Comparison of ENCODE assay signal across 7 cellular contexts in the genomic region with DNA sequence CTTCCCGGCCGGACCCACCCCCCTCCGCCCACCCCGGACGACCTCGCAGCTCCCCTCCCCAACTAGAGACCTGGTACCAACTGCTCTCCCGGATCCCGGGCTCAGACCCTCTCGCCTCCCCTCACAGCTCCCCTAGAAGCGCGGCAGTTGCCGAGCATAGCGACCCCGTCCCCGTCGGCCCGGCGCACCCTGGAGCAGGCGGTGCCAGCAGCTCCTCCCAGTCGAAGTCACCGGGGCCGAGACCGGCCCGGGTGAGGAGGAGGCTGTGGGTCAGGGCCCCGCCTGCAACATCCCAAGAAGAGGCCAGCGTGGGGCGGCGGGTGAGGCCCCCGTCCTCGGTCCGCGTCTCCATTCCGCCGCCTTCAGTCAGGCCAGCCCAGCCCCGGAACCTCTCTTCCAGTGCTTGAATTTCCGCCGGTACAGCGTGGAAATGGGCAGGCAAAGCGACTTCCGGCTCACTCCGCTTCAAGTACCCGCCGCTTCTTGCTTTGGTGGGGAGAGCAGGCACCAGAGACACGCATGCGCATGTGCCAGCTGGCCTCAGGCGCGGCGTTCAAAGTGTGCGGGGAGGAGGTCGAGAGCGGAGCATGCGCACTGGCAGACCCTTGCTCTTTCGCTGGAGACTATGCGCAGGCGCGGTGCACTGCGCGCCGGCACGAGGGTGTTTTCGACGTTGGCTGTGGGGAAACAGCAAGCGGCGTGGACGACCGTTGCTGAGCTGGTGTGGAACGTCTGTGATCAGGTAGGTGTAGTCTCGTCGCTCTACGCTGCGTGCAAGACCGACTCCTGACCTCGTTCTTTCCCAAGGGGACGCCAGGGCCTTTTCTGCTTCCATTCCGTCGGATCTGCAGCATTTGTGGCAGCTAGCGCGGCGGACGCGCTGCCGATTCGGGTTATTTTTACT.
DNase-seq lines count a peak whose midpoint lies in the region; ATAC-seq, FAIRE-seq and TF ChIP-seq lines count a peak whose summit lies in the region.

A gene with protein sequence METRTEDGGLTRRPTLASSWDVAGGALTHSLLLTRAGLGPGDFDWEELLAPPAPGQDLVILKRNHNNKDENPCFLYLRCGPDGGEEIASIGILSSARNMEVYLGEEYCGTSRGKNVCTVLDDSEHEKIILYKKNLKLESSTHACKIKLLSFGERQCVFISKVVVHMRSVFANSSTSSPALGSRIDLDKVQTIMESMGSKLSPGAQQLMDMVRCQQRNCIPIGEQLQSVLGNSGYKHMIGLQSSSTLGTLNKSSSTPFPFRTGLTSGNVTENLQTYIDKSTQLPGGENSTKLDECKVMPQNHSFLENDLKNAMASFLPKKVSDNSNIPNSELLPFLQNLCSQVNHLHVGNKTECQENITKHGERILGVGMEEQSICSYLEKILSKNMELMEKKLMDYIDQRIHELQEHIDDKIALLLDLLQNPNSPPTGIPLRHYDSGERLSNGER (minus strand): TSS at position 401 of the 904 bp plus-strand sequence. CDS start 49 bp downstream, at position 352.

- H3K4me3 ChIP-seq in astrocyte of the spinal cord (ENCODE audit: low read depth, low read length) = peak within 1 kb of the TSS; percentile 80

- in situ Hi-C loops in astrocyte of the spinal cord (cut with HindIII; ENCODE audit: low sequenced_read_pairs) = no loop called here

- FAIRE-seq in GM18507 (lab: Jason Lieb, UNC) = peak; percentile 97

- ATAC-seq in HG02981 (IDR thresholded peaks at IDR 0.05; ENCODE audit: unreplicated experiment) = peak; percentile 97

- TF ChIP-seq CTCF in astrocyte of the spinal cord (IDR thresholded peaks at IDR 0.05; ENCODE audit: low read depth, low read length) = no peak

- DNase-seq in GM18507 (ENCODE audit: extremely low spot score, insufficient read length, low read depth) = peak; percentile 94
- DNase-seq in NCI-H2029 treated with DMSO at 0.1 percent for 48 hours (lab: John Stamatoyannopoulos, UW) = peak; percentile 90
- peak; percentile 92 for DNase-seq in T-helper 9 cell
- DNase-seq in astrocyte of the spinal cord (ENCODE audit: low read depth, low spot score) = peak; percentile 99
- DNase-seq in hippocampal formation (lab: John Stamatoyannopoulos, UW) = peak; percentile 97 to 98
- DNase-seq in retina = peak; percentile 96

Comparison
In these comparisons a context has a peak if more than half of its experiments do, and no peak if none do; other contexts are left out.
1. Peak in every context shown above with its lines: DNase-seq, ATAC-seq and H3K4me3 ChIP-seq.